In the genomic region with DNA sequence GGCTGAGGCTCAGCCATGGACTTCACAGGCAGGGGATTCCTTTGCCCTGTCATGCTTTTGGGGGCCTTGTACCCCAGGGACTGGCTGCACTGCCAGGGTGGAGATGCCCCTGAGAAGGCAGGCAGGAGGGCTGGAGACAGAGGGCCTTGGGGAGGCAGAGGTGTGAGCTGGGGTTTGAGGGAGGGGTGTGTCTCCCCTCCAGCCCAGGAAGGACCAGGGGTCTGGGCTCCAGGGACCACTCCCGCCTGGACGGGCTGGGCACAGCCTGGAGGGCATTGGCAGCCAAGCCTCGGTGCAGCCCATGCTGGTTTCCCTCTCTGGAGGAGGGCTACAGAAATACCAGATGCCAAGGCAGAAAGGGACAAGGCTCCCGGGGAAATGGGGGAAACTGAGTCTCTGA, we compare ENCODE assay signal across 35 cellular contexts. TPM values are rescaled to one million over a fixed set of nuclear protein-coding genes. Genes with fewer than 3 reads are reported as not detected.
"Had no signal": no experiment of that assay in that cellular context is flagged by ENCODE, and none has a peak within 500 bp of the region (broad histone marks: within the 10 kb centered on the region; RNA-seq: fewer than 3 reads in every experiment).

No MANE protein-coding gene starts in this region.

- H3K27me3 ChIP-seq: adrenal gland, body of pancreas, brain microvascular endothelial cell, breast epithelium had no signal

- H3K36me3 ChIP-seq: adrenal gland, brain microvascular endothelial cell, breast epithelium had no signal

- H3K27ac ChIP-seq: adrenal gland, brain microvascular endothelial cell, breast epithelium, VCaP had no signal

- ATAC-seq: activated CD8-positive, alpha-beta T cell treated with anti-CD3 and anti-CD28 coated beads for 36 hours; activated naive CD4-positive, alpha-beta T cell treated with anti-CD3 and anti-CD28 coated beads, Interleukin-2, amount 50 U/mL, for 72 hours; activated T-cell treated with anti-CD3 and anti-CD28 coated beads, Interleukin-2, amount 50 U/mL, for 4 hours; activated T-cell treated with anti-CD3 and anti-CD28 coated beads, Interleukin-2, amount 50 U/mL, for 72 hours; activated T-helper 17 cell treated with anti-CD3 and anti-CD28 coated beads, Interleukin-2, amount 50 U/mL, for 72 hours; body of pancreas had no signal

- FAIRE-seq: astrocyte, TTC549 had no signal

- DNase-seq: activated B cell treated with CpG ODN at 0.5 μM for 24 hours; activated CD4-positive, alpha-beta memory T cell treated with anti-CD3 and anti-CD28 coated beads for 36 hours; activated CD4-positive, alpha-beta T cell treated with anti-CD3 and anti-CD28 coated beads for 4 hours; activated CD4-positive, alpha-beta T cell treated with anti-CD3 and anti-CD28 coated beads, Interleukin-2, amount 10 ng/mL, durations not matched to agents 24 days and 14 days; activated CD4-positive, alpha-beta T cell treated with anti-CD3 and anti-CD28 coated beads, Interleukin-2, amount 50 U/mL, for 1 hour; activated CD4-positive, alpha-beta T cell treated with anti-CD3 and anti-CD28 coated beads, Interleukin-2, amount 50 U/mL, for 4 hours; activated CD4-positive, CD25-positive, alpha-beta regulatory T cell treated with anti-CD3 and anti-CD28 coated beads, Interleukin-2, amount 50 U/mL, for 72 hours; activated CD8-positive, alpha-beta memory T cell treated with anti-CD3 and anti-CD28 coated beads, Interleukin-2, amount 50 U/mL, for 4 hours; activated CD8-positive, alpha-beta T cell treated with anti-CD3 and anti-CD28 coated beads for 36 hours; activated effector memory CD4-positive, alpha-beta T cell treated with anti-CD3 and anti-CD28 coated beads, Interleukin-2, amount 50 U/mL, for 16 hours; activated gamma-delta T cell treated with Interleukin-2 at 50 U/mL for 16 hours; activated naive CD4-positive, alpha-beta T cell; activated naive CD4-positive, alpha-beta T cell treated with anti-CD3 and anti-CD28 coated beads for 36 hours; activated naive CD4-positive, alpha-beta T cell treated with anti-CD3 and anti-CD28 coated beads, Interleukin-2, amount 50 U/mL, for 16 hours; activated naive CD8-positive, alpha-beta T cell treated with anti-CD3 and anti-CD28 coated beads for 36 hours; activated T-cell treated with anti-CD3 and anti-CD28 coated beads for 4 hours; activated T-cell treated with anti-CD3 and anti-CD28 coated beads, Interleukin-2, amount 50 U/mL, for 1 hour; activated T-cell treated with anti-CD3 and anti-CD28 coated beads, Interleukin-2, amount 50 U/mL, for 4 hours; activated T-cell treated with anti-CD3 and anti-CD28 coated beads, Interleukin-2, amount 50 U/mL, for 72 hours; adrenal gland; amniotic stem cell; aorta; body of pancreas; brain microvascular endothelial cell; central memory CD4-positive, alpha-beta T cell; T-helper 2 cell; T-helper 9 cell had no signal

- H3K9me3 ChIP-seq: adrenal gland, body of pancreas, breast epithelium had no signal

- H3K4me3 ChIP-seq: adrenal gland, body of pancreas, breast epithelium had no signal

RNA-seq across cellular contexts. Expression of a gene that starts 30.0 kb away (rescaled TPM):
- total RNA-seq: activated B cell treated with CpG ODN at 0.5 μM for 24 hours; activated CD4-positive, alpha-beta T cell treated with anti-CD3 and anti-CD28 coated beads, Interleukin-2, amount 10 ng/mL, durations not matched to agents 24 days and 14 days; activated CD8-positive, alpha-beta memory T cell treated with anti-CD3 and anti-CD28 coated beads for 36 hours; activated CD8-positive, alpha-beta T cell treated with anti-CD3 and anti-CD28 coated beads for 36 hours; activated naive CD4-positive, alpha-beta T cell treated with anti-CD3 and anti-CD28 coated beads, Interleukin-2, amount 50 U/mL, for 72 hours; activated naive CD8-positive, alpha-beta T cell treated with anti-CD3 and anti-CD28 coated beads for 36 hours; activated T-cell treated with anti-CD3 and anti-CD28 coated beads, Interleukin-2, amount 50 U/mL, for 4 hours; activated T-helper 1 cell treated with anti-CD3 and anti-CD28 coated beads, Interleukin-12 subunit alpha, Interleukin-12 subunit beta, Interleukin-2, Interleukin-4 antibody, amounts not matched to agents 30 ng/mL and 10 ng/mL and 1 ng/mL, durations not matched to agents 14 hours and 24 hours and 36 hours; activated T-helper 17 cell treated with anti-CD3 and anti-CD28 coated beads, Interleukin-2, amount 50 U/mL, for 72 hours; breast epithelium had no signal
- polyA plus RNA-seq: aorta had no signal
